ENCODE assay signal across 9 cellular contexts in genomic region chr10:100743626-100744135, GRCh38. TPM values are rescaled to one million over a fixed set of nuclear protein-coding genes. Genes with fewer than 3 reads are reported as not detected.
DNase-seq lines count a peak whose midpoint lies in the region; ATAC-seq and TF ChIP-seq lines count a peak whose summit lies in the region.
"Had no signal": no experiment of that assay in that cellular context is flagged by ENCODE, and none has a peak within 500 bp of the region (broad histone marks: within the 10 kb centered on the region; RNA-seq: fewer than 3 reads in every experiment).

No MANE protein-coding gene starts in this region.

- H3K27me3 ChIP-seq in parathyroid adenoma (ENCODE audit: control insufficient read depth, insufficient read depth, low read length) = peaks cover 50% of the 10 kb centered on the region

- peak; percentile 78 for ATAC-seq in activated CD8-positive, alpha-beta memory T cell treated with anti-CD3 and anti-CD28 coated beads, Interleukin-2, amount 10 ng/mL, durations not matched to agents 7 days and 5 days

- no peak overlapping the region for H3K4me3 Mint-ChIP-seq in activated CD8-positive, alpha-beta memory T cell treated with anti-CD3 and anti-CD28 coated beads, Interleukin-2, amount 10 ng/mL, durations not matched to agents 7 days and 5 days

- TF ChIP-seq CTCF in parathyroid adenoma (IDR thresholded peaks at IDR 0.05) = peak; percentile 44

- H3K4me1 ChIP-seq in parathyroid adenoma = no peaks in the 10 kb centered on the region

- no peak overlapping the region for H2AFZ ChIP-seq in parathyroid adenoma

- no peaks in the 10 kb centered on the region for H3K9me3 ChIP-seq in parathyroid adenoma (ENCODE audit: control insufficient read depth, low read length)

- H3K9ac ChIP-seq in parathyroid adenoma = no peak overlapping the region

- H3K4me2 ChIP-seq in parathyroid adenoma (ENCODE audit: low read length) = no peak overlapping the region

- H3K27ac Mint-ChIP-seq in activated CD8-positive, alpha-beta memory T cell treated with anti-CD3 and anti-CD28 coated beads, Interleukin-2, amount 10 ng/mL, durations not matched to agents 7 days and 5 days = peak overlapping the region; percentile 24

- no peaks in the 10 kb centered on the region for H3K79me2 ChIP-seq in parathyroid adenoma

- H3K4me3 ChIP-seq in parathyroid adenoma (ENCODE audit: low read depth, low read length) = no peak overlapping the region

- DNase-seq in CD1c-positive myeloid dendritic cell (ENCODE audit: extremely low spot score) = peak; percentile 79
- DNase-seq in GM19240 (ENCODE audit: insufficient read length, low spot score) = peak; percentile 76
- DNase-seq in NCI-H82 (lab: John Stamatoyannopoulos, UW) = peak; percentile 74
- DNase-seq in activated CD8-positive, alpha-beta memory T cell treated with anti-CD3 and anti-CD28 coated beads, Interleukin-2, amount 10 ng/mL, durations not matched to agents 7 days and 5 days = peak; percentile 65
- DNase-seq in fibroblast of the conjunctiva (ENCODE audit: low read depth) = peak; percentile 47
- DNase-seq in iPS-NIHi7 (ENCODE audit: extremely low spot score) = no peak
- no peak for DNase-seq in epidermal melanocyte (ENCODE audit: insufficient read length, low spot score)

- CTCF ChIA-PET in activated CD8-positive, alpha-beta memory T cell treated with anti-CD3 and anti-CD28 coated beads, Interleukin-2, amount 10 ng/mL, durations not matched to agents 7 days and 5 days (lab: Charles Lee) = interaction anchor here (0.6 to 5.5 kb wide), 25 partner anchors 8 to 352 kb away, joined by 3 to 50 read pairs (median 4); partner anchors contain the start of genes HIF1AN and SLF2

- no peaks in the 10 kb centered on the region for H3K36me3 ChIP-seq in parathyroid adenoma (ENCODE audit: control insufficient read depth, insufficient read depth, low read length)

- H3K36me3 Mint-ChIP-seq in activated CD8-positive, alpha-beta memory T cell treated with anti-CD3 and anti-CD28 coated beads, Interleukin-2, amount 10 ng/mL, durations not matched to agents 7 days and 5 days = peaks cover 2% of the 10 kb centered on the region

- no peak overlapping the region for H3K27ac ChIP-seq in parathyroid adenoma

- H3K27me3 Mint-ChIP-seq in activated CD8-positive, alpha-beta memory T cell treated with anti-CD3 and anti-CD28 coated beads, Interleukin-2, amount 10 ng/mL, durations not matched to agents 7 days and 5 days = peaks cover 88% of the 10 kb centered on the region

- peaks cover 19% of the 10 kb centered on the region for H3K4me1 Mint-ChIP-seq in activated CD8-positive, alpha-beta memory T cell treated with anti-CD3 and anti-CD28 coated beads, Interleukin-2, amount 10 ng/mL, durations not matched to agents 7 days and 5 days

- no peaks in the 10 kb centered on the region for H3K9me3 Mint-ChIP-seq in activated CD8-positive, alpha-beta memory T cell treated with anti-CD3 and anti-CD28 coated beads, Interleukin-2, amount 10 ng/mL, durations not matched to agents 7 days and 5 days (ENCODE audit: low read depth)

RNA-seq across cellular contexts. Expression of gene PAX2, which starts 1.7 kb away (rescaled TPM):
- total RNA-seq in activated CD8-positive, alpha-beta memory T cell treated with anti-CD3 and anti-CD28 coated beads, Interleukin-2, amount 10 ng/mL, durations not matched to agents 7 days and 5 days = not detected
- total RNA-seq: T-helper 2 cell treated with Interferon-gamma antibody and Interleukin-4, amounts not matched to agents 100 ng/mL and 5 ng/mL, for 36 hours had no signal

Comparison
In these comparisons a context has a peak if more than half of its experiments do, and no peak if none do; other contexts are left out.
1. DNase-seq: peak in CD1c-positive myeloid dendritic cell (single experiment), GM19240 (single experiment), NCI-H82 (single experiment), activated CD8-positive, alpha-beta memory T cell treated with anti-CD3 and anti-CD28 coated beads, Interleukin-2, amount 10 ng/mL, durations not matched to agents 7 days and 5 days (single experiment) and fibroblast of the conjunctiva (single experiment); none in iPS-NIHi7 (single experiment) and epidermal melanocyte (single experiment).